15 cellular contexts compared by ENCODE assay signal in the genomic region with DNA sequence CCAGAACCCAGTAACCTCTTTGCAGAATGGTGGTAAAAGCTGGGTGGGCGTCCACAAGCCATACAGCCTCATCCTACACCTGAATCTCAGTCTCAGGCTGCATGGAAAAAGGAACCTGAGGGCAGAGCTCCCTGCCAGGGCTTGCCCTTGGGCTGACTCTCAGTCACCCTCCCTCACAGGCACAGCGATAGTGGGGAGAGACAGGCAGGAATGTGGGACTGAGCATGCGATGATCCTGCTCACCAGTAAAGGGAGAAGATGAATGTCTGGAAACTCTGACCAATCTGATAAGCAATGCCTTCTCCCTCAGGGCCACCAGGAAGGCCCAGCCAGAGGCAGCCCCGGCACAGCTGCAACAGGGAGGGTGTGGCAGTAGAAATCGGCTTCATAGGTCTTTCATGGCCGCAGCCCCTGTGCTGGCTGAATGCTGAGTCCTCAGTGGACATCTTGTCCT.
DNase-seq lines count a peak whose midpoint lies in the region; ATAC-seq, FAIRE-seq and TF ChIP-seq lines count a peak whose summit lies in the region.
"Had no signal": no experiment of that assay in that cellular context is flagged by ENCODE, and none has a peak within 500 bp of the region (broad histone marks: within the 10 kb centered on the region; RNA-seq: fewer than 3 reads in every experiment).

No MANE protein-coding gene starts in this region.

- H3K27ac Mint-ChIP-seq in Caco-2 (ENCODE audit: unreplicated experiment), result peak overlapping the region; percentile 72
- H3K27ac Mint-ChIP-seq: CD8-positive, alpha-beta T cell; naive thymus-derived CD4-positive, alpha-beta T cell had no signal

- intact Hi-C loops in Caco-2 (cut with micrococcal nuclease; ENCODE audit: unreplicated experiment), result loop anchor here (1.0 to 10.0 kb wide), 4 partner anchors 22 to 240 kb away; no protein-coding TSS in a partner anchor

- ATAC-seq in GM21367 (IDR thresholded peaks at IDR 0.05; ENCODE audit: unreplicated experiment) (no peak), GM19328 (IDR thresholded peaks at IDR 0.05; ENCODE audit: unreplicated experiment) (no peak)
- ATAC-seq: activated CD4-positive, CD25-positive, alpha-beta regulatory T cell treated with anti-CD3 and anti-CD28 coated beads, Interleukin-2, amount 50 U/mL, for 24 hours; CD8-positive, alpha-beta T cell; gastrocnemius medialis; naive thymus-derived CD4-positive, alpha-beta T cell had no signal

- H3K36me3 ChIP-seq in Caco-2 (ENCODE audit: control insufficient read depth, insufficient read depth, low read length) (no peaks in the 10 kb centered on the region), H1 (ENCODE audit: control insufficient read depth in 2 of 4, insufficient read depth in 4 of 4, low read length in 3 of 4) (no peaks in the 10 kb centered on the region), osteoblast (ENCODE audit: insufficient read depth, low read length) (no peaks in the 10 kb centered on the region)
- H3K36me3 ChIP-seq in effector memory CD4-positive, alpha-beta T cell (ENCODE audit: control insufficient read depth, insufficient read depth, low read length), result no peaks in the 10 kb centered on the region
- H3K36me3 ChIP-seq: gastrocnemius medialis had no signal

- H3K4ac ChIP-seq in H1 (replicated peaks; ENCODE audit: insufficient read length, low read depth, low read length), result no peak overlapping the region

- no peak overlapping the region for H3K18ac ChIP-seq in H1 (ENCODE audit: extremely low read depth, low read length)

- H3K9ac ChIP-seq in H1 (replicated peaks in 1 of 4; ENCODE audit: extremely low read depth in 1 of 4, low read depth in 3 of 4, low read length in 3 of 4), result no peak overlapping the region

- no peaks in the 10 kb centered on the region for H3K36me3 Mint-ChIP-seq in Caco-2 (ENCODE audit: insufficient read depth, unreplicated experiment)
- H3K36me3 Mint-ChIP-seq: CD8-positive, alpha-beta T cell had no signal

- H4K91ac ChIP-seq in H1 (replicated peaks; ENCODE audit: insufficient read length, low read length), result no peak overlapping the region

- no peak overlapping the region for H3K4me2 ChIP-seq in H1 (ENCODE audit: insufficient read depth in 1 of 2, low read depth in 2 of 2, low read length in 2 of 2)
- H3K4me2 ChIP-seq in osteoblast (ENCODE audit: insufficient read depth, low read length), result no peak overlapping the region

- H3K79me1 ChIP-seq in H1 (ENCODE audit: low read depth, low read length), result no peaks in the 10 kb centered on the region

- no peaks in the 10 kb centered on the region for H4K20me1 ChIP-seq in H1 (replicated peaks in 1 of 2; ENCODE audit: control insufficient read depth in 1 of 2, insufficient read depth in 2 of 2, low read length in 2 of 2)
- no peaks in the 10 kb centered on the region for H4K20me1 ChIP-seq in osteoblast (ENCODE audit: insufficient read depth, low read length)

- TF ChIP-seq CTCF in Caco-2 (IDR thresholded peaks at IDR 0.05; ENCODE audit: insufficient read depth in 1 of 2, low read depth in 1 of 2, low read length in 1 of 2, severe bottlenecking in 1 of 2, unreplicated experiment in 1 of 2) (no peak), NB4 (IDR thresholded peaks at IDR 0.05; ENCODE audit: low read depth, low read length) (no peak), H1 (IDR thresholded peaks at IDR 0.05; ENCODE audit: control extremely low read depth in 1 of 3, insufficient read depth in 1 of 3, low read depth in 1 of 3, low read length in 3 of 3) (no peak), osteoblast (IDR thresholded peaks at IDR 0.05; ENCODE audit: extremely low read depth, low read depth, low read length) (no peak)

- no peak overlapping the region for H2BK120ac ChIP-seq in H1 (replicated peaks; ENCODE audit: low read depth, low read length)

- peak overlapping the region; percentile 84; the same call in 1 of the 2 replicates for H2AFZ ChIP-seq in H1 (ENCODE audit: low read length)
- peak overlapping the region; percentile 6 for H2AFZ ChIP-seq in osteoblast (ENCODE audit: low read length)

- H3K14ac ChIP-seq in H1 (ENCODE audit: insufficient read length), result no peak overlapping the region

- no peak overlapping the region for H3K4me3 ChIP-seq in Caco-2 (ENCODE audit: low read depth, low read length)
- H3K4me3 ChIP-seq in NB4 (ENCODE audit: low read depth, low read length), result no peak overlapping the region
- no peak overlapping the region for H3K4me3 ChIP-seq in H1 (ENCODE audit: extremely low read depth in 1 of 4, insufficient read depth in 2 of 4, low read depth in 3 of 4, low read length in 4 of 4)
- no peak overlapping the region for H3K4me3 ChIP-seq in osteoblast (ENCODE audit: insufficient read depth, low read length)
- H3K4me3 ChIP-seq in effector memory CD4-positive, alpha-beta T cell (ENCODE audit: insufficient read depth, low read depth, low read length, poor library complexity, severe bottlenecking), result no peak overlapping the region
- H3K4me3 ChIP-seq: gastrocnemius medialis had no signal

- H3K9me3 ChIP-seq in Caco-2 (peaks cover 5% of the 10 kb centered on the region; the same call in 1 of the 2 replicates), H1 (ENCODE audit: insufficient read depth in 2 of 2, low read depth in 1 of 2, low read length in 1 of 2) (no peaks in the 10 kb centered on the region), osteoblast (ENCODE audit: low read depth, low read length) (no peaks in the 10 kb centered on the region)
- no peaks in the 10 kb centered on the region for H3K9me3 ChIP-seq in effector memory CD4-positive, alpha-beta T cell (ENCODE audit: control insufficient read depth, low read length)
- H3K9me3 ChIP-seq: gastrocnemius medialis had no signal

- FAIRE-seq in H1 (lab: Jason Lieb, UNC), result no peak
- FAIRE-seq: islet of Langerhans had no signal

- H3K4me1 ChIP-seq in Caco-2, result peaks cover 38% of the 10 kb centered on the region
- H3K4me1 ChIP-seq in H1 (replicated peaks in 1 of 4; ENCODE audit: control insufficient read depth in 3 of 4, insufficient read depth in 4 of 4, low read length in 3 of 4), result no peaks in the 10 kb centered on the region
- peaks cover 5% of the 10 kb centered on the region for H3K4me1 ChIP-seq in osteoblast (ENCODE audit: insufficient read depth, low read length)
- no peaks in the 10 kb centered on the region for H3K4me1 ChIP-seq in effector memory CD4-positive, alpha-beta T cell (ENCODE audit: control insufficient read depth, insufficient read depth, low read length, poor library complexity, severe bottlenecking)
- H3K4me1 ChIP-seq: gastrocnemius medialis had no signal

- H2BK15ac ChIP-seq in H1 (ENCODE audit: low read length), result no peak overlapping the region

- 72% methylated on average over 6 of the region's 6 CpGs; no CpG with 5 or more reads in 1 of the 2 experiments for WGBS in H1 (ENCODE audit: extremely low coverage in 1 of 2, insufficient coverage in 1 of 2, insufficient read length in 1 of 2, insufficient replicate concordance in 2 of 2, low coverage in 1 of 2, low lambda C conversion rate in 2 of 2, missing lambda C conversion rate in 1 of 2), 2 experiments

- no peak overlapping the region for H3K56ac ChIP-seq in H1 (replicated peaks; ENCODE audit: insufficient read length, low read depth, low read length)

- POLR2A ChIA-PET in Caco-2 (lab: Charles Lee) (no interaction called here), H1 (lab: Charles Lee; ENCODE audit: partially characterized antibody) (no interaction called here)

- H3K4me3 Mint-ChIP-seq in Caco-2 (ENCODE audit: unreplicated experiment), result peak overlapping the region; percentile 60
- H3K4me3 Mint-ChIP-seq: CD8-positive, alpha-beta T cell; naive thymus-derived CD4-positive, alpha-beta T cell had no signal

- no TSS peak for BruUV-seq in Caco-2 (replicated peaks; lab: Mats Ljungman, UMichigan)

- H3K27ac ChIP-seq in H1 (ENCODE audit: low read depth, low read length), result no peak overlapping the region
- H3K27ac ChIP-seq in osteoblast (ENCODE audit: low read depth, low read length), result no peak overlapping the region
- no peak overlapping the region for H3K27ac ChIP-seq in effector memory CD4-positive, alpha-beta T cell (ENCODE audit: insufficient read depth, low read length, poor library complexity, severe bottlenecking)
- H3K27ac ChIP-seq: gastrocnemius medialis had no signal

- TF ChIP-seq POLR2A in NB4 (IDR thresholded peaks at IDR 0.05; ENCODE audit: extremely low read depth, insufficient read length), result no peak
- no peak for TF ChIP-seq POLR2A in H1 (IDR thresholded peaks at IDR 0.05; ENCODE audit: control extremely low read depth in 1 of 2, low read depth in 2 of 2, low read length in 2 of 2)

- no peak overlapping the region for H2AK5ac ChIP-seq in H1 (ENCODE audit: low read depth, low read length)

- peaks cover 35% of the 10 kb centered on the region for H3K4me1 Mint-ChIP-seq in Caco-2 (ENCODE audit: low read depth, unreplicated experiment)

- H3K23ac ChIP-seq in H1 (ENCODE audit: insufficient read length), result no peak overlapping the region

- no peak overlapping the region for H4K8ac ChIP-seq in H1 (ENCODE audit: extremely low read depth, insufficient read depth, low read length)

- no peaks in the 10 kb centered on the region for H3K27me3 Mint-ChIP-seq in Caco-2 (ENCODE audit: insufficient read depth, unreplicated experiment)

- no peaks in the 10 kb centered on the region for H3K23me2 ChIP-seq in H1 (ENCODE audit: low read depth, low read length)

- no peaks in the 10 kb centered on the region for H3K27me3 ChIP-seq in Caco-2 (replicated peaks; ENCODE audit: control insufficient read depth, insufficient read depth, low read length)
- no peaks in the 10 kb centered on the region for H3K27me3 ChIP-seq in H1 (replicated peaks in 1 of 4; ENCODE audit: control insufficient read depth in 3 of 4, extremely low read depth in 1 of 4, insufficient read depth in 3 of 4, low read length in 3 of 4)
- H3K27me3 ChIP-seq in osteoblast (ENCODE audit: insufficient read depth, low read length), result no peaks in the 10 kb centered on the region
- H3K27me3 ChIP-seq in effector memory CD4-positive, alpha-beta T cell (replicated peaks; ENCODE audit: control insufficient read depth, insufficient read depth, low read length, poor library complexity, severe bottlenecking), result no peaks in the 10 kb centered on the region
- H3K27me3 ChIP-seq: gastrocnemius medialis had no signal

- no peak overlapping the region for H4K5ac ChIP-seq in H1 (ENCODE audit: insufficient read length, low read depth, low read length)

- no peaks in the 10 kb centered on the region for H3K9me3 Mint-ChIP-seq in Caco-2 (ENCODE audit: unreplicated experiment)
- H3K9me3 Mint-ChIP-seq: CD8-positive, alpha-beta T cell had no signal

- peak; percentile 75 to 92 for DNase-seq in Caco-2
- DNase-seq in NB4 (ENCODE audit: low read depth), result peak; percentile 32
- no peak for DNase-seq in H1 (ENCODE audit: low read depth in 1 of 2, low spot score in 2 of 2)
- DNase-seq in osteoblast (ENCODE audit: insufficient read length, low spot score, missing footprints), result no peak
- DNase-seq in effector memory CD4-positive, alpha-beta T cell, result no peak
- DNase-seq in NCI-H146 (lab: John Stamatoyannopoulos, UW), result no peak
- DNase-seq: amniotic stem cell; CD8-positive, alpha-beta T cell; gastrocnemius medialis; naive thymus-derived CD4-positive, alpha-beta T cell; NCI-H1694 had no signal

- H2BK20ac ChIP-seq in H1 (ENCODE audit: low read length), result no peak overlapping the region

- H2BK12ac ChIP-seq in H1 (ENCODE audit: low read depth, low read length), result no peak overlapping the region

- CTCF ChIA-PET in Caco-2 (lab: Charles Lee), result no interaction called here
- CTCF ChIA-PET in H1 (lab: Charles Lee; ENCODE audit: partially characterized antibody), result interaction anchor here (0.9 to 1.9 kb wide), 5 partner anchors 12 to 159 kb away, joined by 3 to 7 read pairs (median 5); no protein-coding TSS in a partner anchor

- no peak for TF ChIP-seq RAD21 in H1 (IDR thresholded peaks at IDR 0.05 in 1 of 2, conservative IDR thresholded peaks at IDR 0.05 in 1 of 2; ENCODE audit: low read depth in 2 of 2, low read length in 2 of 2)

- no peak overlapping the region for H2BK5ac ChIP-seq in H1 (ENCODE audit: low read depth, low read length)

- no peak for TF ChIP-seq EP300 in H1 (IDR thresholded peaks at IDR 0.05; ENCODE audit: borderline replicate concordance in 1 of 2, low read depth in 2 of 2, low read length in 2 of 2)

- H3K79me2 ChIP-seq in H1 (ENCODE audit: control insufficient read depth in 1 of 2, insufficient read depth in 2 of 2, low read length in 2 of 2) (no peaks in the 10 kb centered on the region), osteoblast (ENCODE audit: insufficient read depth, low read length) (no peaks in the 10 kb centered on the region)

Comparison
In these comparisons a context has a peak if more than half of its experiments do, and no peak if none do; other contexts are left out.
1. DNase-seq: peak in Caco-2 (2 of 2) and NB4 (single experiment); none in H1 (0 of 2), osteoblast (single experiment), effector memory CD4-positive, alpha-beta T cell (0 of 3) and NCI-H146 (single experiment).